ENCODE assay signal across 9 cellular contexts in the genomic region with DNA sequence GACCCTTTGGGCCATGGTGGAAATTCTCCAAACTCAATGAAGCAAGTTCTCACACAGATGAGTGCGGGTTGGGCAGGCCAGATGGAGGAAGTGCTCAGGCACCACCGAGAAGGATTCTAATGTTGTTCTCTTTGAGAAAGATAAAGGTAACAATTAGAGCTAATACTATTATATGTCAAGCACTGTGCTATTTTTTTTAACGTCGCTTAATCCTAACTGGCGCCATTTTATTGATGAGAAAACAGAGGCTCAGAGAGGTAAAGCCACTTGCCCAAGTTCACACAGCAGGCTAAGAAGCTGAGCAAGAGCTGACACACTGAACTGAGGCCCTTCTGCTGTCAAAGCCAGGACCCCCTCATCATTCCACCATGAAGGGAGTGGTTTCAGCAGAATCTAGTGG. TPM values are rescaled to one million over a fixed set of nuclear protein-coding genes. Genes with fewer than 3 reads are reported as not detected.
A peak's percentile ranks its signal among the peaks of the same experiment; 100 is the strongest.
DNase-seq lines count a peak whose midpoint lies in the region; ATAC-seq, FAIRE-seq and TF ChIP-seq lines count a peak whose summit lies in the region.
"Had no signal": no experiment of that assay in that cellular context is flagged by ENCODE, and none has a peak within 500 bp of the region (broad histone marks: within the 10 kb centered on the region; RNA-seq: fewer than 3 reads in every experiment).

No MANE protein-coding gene starts in this region.

- intact Hi-C loops in mammary epithelial cell (cut with micrococcal nuclease): loop anchor here (10.0 kb wide), 1 partner anchor 300 kb away; a partner anchor contains a TSS

- H3K36me3 ChIP-seq in BE2C (peaks cover 13% of the 10 kb centered on the region), KMS-11 (ENCODE audit: insufficient read depth) (no peaks in the 10 kb centered on the region), mammary epithelial cell (ENCODE audit: insufficient read depth, low read length) (no peaks in the 10 kb centered on the region), muscle layer of duodenum (ENCODE audit: control insufficient read depth in 1 of 2, insufficient read depth in 2 of 2, low read length in 2 of 2) (no peaks in the 10 kb centered on the region)

- H2AFZ ChIP-seq in KMS-11 (ENCODE audit: low read depth): no peak overlapping the region
- H2AFZ ChIP-seq in mammary epithelial cell (ENCODE audit: low read depth, low read length): no peak overlapping the region

- H3K27ac ChIP-seq in KMS-11 (peak overlapping the region; percentile 73; the same call in 1 of the 2 replicates), mammary epithelial cell (ENCODE audit: insufficient read depth, low read depth, low read length) (peak overlapping the region; percentile 76), muscle layer of duodenum (ENCODE audit: low read length) (no peak overlapping the region)

- no peak for ATAC-seq in GM21381 (IDR thresholded peaks at IDR 0.05; ENCODE audit: unreplicated experiment)

- no peak for TF ChIP-seq CTCF in BE2C (IDR thresholded peaks at IDR 0.05; ENCODE audit: low read depth, low read length)
- TF ChIP-seq CTCF in KMS-11 (conservative IDR thresholded peaks at IDR 0.05; ENCODE audit: low read depth, low read length): no peak
- TF ChIP-seq CTCF in mammary epithelial cell (conservative IDR thresholded peaks at IDR 0.05 in 1 of 2, IDR thresholded peaks at IDR 0.05 in 1 of 2; ENCODE audit: extremely low read depth in 1 of 2, insufficient read depth in 1 of 2, low read depth in 1 of 2, low read length in 2 of 2): no peak
- TF ChIP-seq CTCF in D721Med (IDR thresholded peaks at IDR 0.05; ENCODE audit: insufficient read depth, missing control alignments): no peak

- H3K27me3 ChIP-seq in BE2C (no peaks in the 10 kb centered on the region), KMS-11 (ENCODE audit: insufficient read depth, low read depth) (no peaks in the 10 kb centered on the region), mammary epithelial cell (ENCODE audit: insufficient read depth, low read length) (no peaks in the 10 kb centered on the region), muscle layer of duodenum (ENCODE audit: low read depth, low read length) (no peaks in the 10 kb centered on the region)

- H4K20me1 ChIP-seq in KMS-11 (ENCODE audit: insufficient read depth): peaks cover 21% of the 10 kb centered on the region
- no peaks in the 10 kb centered on the region for H4K20me1 ChIP-seq in mammary epithelial cell (ENCODE audit: insufficient read depth, low read length)

- BruUV-seq in mammary epithelial cell (replicated peaks; lab: Mats Ljungman, UMichigan): no TSS peak

- H3K79me2 ChIP-seq in KMS-11 (ENCODE audit: insufficient read depth, low read depth) (peaks cover 59% of the 10 kb centered on the region), mammary epithelial cell (ENCODE audit: insufficient read depth, low read length) (peaks cover 60% of the 10 kb centered on the region)

- dilution Hi-C loops in mammary epithelial cell (cut with HindIII; ENCODE audit: low sequenced_read_pairs): loop anchor here (10.0 kb wide), 1 partner anchor 420 kb away; no protein-coding TSS in a partner anchor

- H3K4me2 ChIP-seq in KMS-11: peak overlapping the region; percentile 73
- peak overlapping the region; percentile 88 for H3K4me2 ChIP-seq in mammary epithelial cell (ENCODE audit: insufficient read depth, low read depth, low read length)

- H3K4me3 ChIP-seq in BE2C (ENCODE audit: low read depth, low read length) (peak overlapping the region; percentile 95), KMS-11 (IDR thresholded peaks at IDR 0.05; ENCODE audit: insufficient read depth, low read depth, low read length) (no peak overlapping the region), mammary epithelial cell (replicated peaks in 1 of 3; ENCODE audit: insufficient read depth in 1 of 3, low read depth in 2 of 3, low read length in 3 of 3) (peak overlapping the region; percentile 67 to 86 (median 76)), muscle layer of duodenum (ENCODE audit: low read depth in 1 of 2, low read length in 2 of 2) (peak overlapping the region; percentile 80 to 85)

- no peak for FAIRE-seq in D721Med (lab: Jason Lieb, UNC)
- FAIRE-seq: TTC549 had no signal

- H3K4me1 ChIP-seq in BE2C: peaks cover 14% of the 10 kb centered on the region; the same call in 1 of the 2 replicates
- peaks cover 35% of the 10 kb centered on the region for H3K4me1 ChIP-seq in KMS-11 (ENCODE audit: low read depth, poor library complexity, severe bottlenecking)
- H3K4me1 ChIP-seq in mammary epithelial cell (ENCODE audit: insufficient read depth, low read length): peaks cover 36% of the 10 kb centered on the region
- H3K4me1 ChIP-seq in muscle layer of duodenum (ENCODE audit: control insufficient read depth in 1 of 2, insufficient read depth in 2 of 2, low read length in 2 of 2): peaks cover 7 to 28% of the 10 kb centered on the region in 2 donors

- no peaks in the 10 kb centered on the region for H3K9me3 ChIP-seq in BE2C
- H3K9me3 ChIP-seq in mammary epithelial cell (replicated peaks; ENCODE audit: insufficient read depth, low read length): no peaks in the 10 kb centered on the region
- no peaks in the 10 kb centered on the region for H3K9me3 ChIP-seq in muscle layer of duodenum (ENCODE audit: control insufficient read depth in 1 of 2, low read length in 2 of 2)

- CTCF ChIA-PET in mammary epithelial cell (lab: Charles Lee; ENCODE audit: low non-redundant PET): interaction anchor here (1.0 kb wide), 1 partner anchor 125 kb away, joined by 5 read pairs; no protein-coding TSS in a partner anchor

- no peak for DNase-seq in BE2C
- DNase-seq in mammary epithelial cell: peak; percentile 3
- DNase-seq in A172 (ENCODE audit: low spot score): no peak
- DNase-seq in D721Med (ENCODE audit: insufficient read length, low spot score): no peak
- DNase-seq in activated effector memory CD4-positive, alpha-beta T cell treated with Interleukin-2 at 50 U/mL for 16 hours: no peak

- peak overlapping the region; percentile 95; the same call in 1 of the 2 replicates for H3K9ac ChIP-seq in KMS-11
- peak overlapping the region; percentile 95 for H3K9ac ChIP-seq in mammary epithelial cell (ENCODE audit: insufficient read depth, low read length)

- 29% methylated on average over 5 of the region's 5 CpGs for WGBS in mammary epithelial cell (ENCODE audit: low coverage, missing lambda C conversion rate)

- in situ Hi-C loops in mammary epithelial cell (cut with MboI; ENCODE audit: low sequenced_read_pairs in 2 of 2): no loop called here

RNA-seq across cellular contexts. Expression of a gene that starts 1.0 kb away (rescaled TPM):
- polyA plus RNA-seq in BE2C (2012; ENCODE audit: insufficient read depth, insufficient read length, low read depth): 641 TPM
- 100 to 1,000 TPM in 1 of 2 donors, 10 to 100 TPM in 1; 72.2 to 261 TPM for total RNA-seq in mammary epithelial cell
- polyA plus RNA-seq in mammary epithelial cell: 546 TPM
- polyA minus RNA-seq in mammary epithelial cell: 635 TPM
- 168 and 192 TPM in 2 replicates for total RNA-seq in A172 (2014; rRNA removed; shearing (Covaris generic))

RNA-seq across cellular contexts. Expression of a gene that starts 11.2 kb away (rescaled TPM):
- polyA plus RNA-seq in BE2C (2012; ENCODE audit: insufficient read depth, insufficient read length, low read depth): 40.5 TPM
- 10 to 100 TPM; 11.7 to 18.2 TPM for total RNA-seq in mammary epithelial cell
- polyA plus RNA-seq in mammary epithelial cell: 6.9 TPM
- 4.3 TPM for polyA minus RNA-seq in mammary epithelial cell
- total RNA-seq in A172 (2014; rRNA removed; shearing (Covaris generic)): 12.5 and 13.0 TPM in 2 replicates
